Comparison of ENCODE assay signal across 8 cellular contexts in genomic region chr4:149031399-149031798, GRCh38.
A peak's percentile ranks its signal among the peaks of the same experiment; 100 is the strongest.
DNase-seq lines count a peak whose midpoint lies in the region; ATAC-seq, FAIRE-seq and TF ChIP-seq lines count a peak whose summit lies in the region.

No MANE protein-coding gene starts in this region.

- no peaks in the 10 kb centered on the region for H3K9me3 ChIP-seq in kidney (ENCODE audit: control insufficient read depth in 1 of 2, low read length in 2 of 2)

- intact Hi-C loops in kidney (cut with DNase I), result no loop called here

- H3K9ac ChIP-seq in kidney (ENCODE audit: low read length in 2 of 2), result no peak overlapping the region

- no peak overlapping the region for H3K27ac ChIP-seq in kidney (ENCODE audit: low read depth in 2 of 2, low read length in 2 of 2)

- TF ChIP-seq CTCF in kidney (IDR thresholded peaks at IDR 0.05; ENCODE audit: borderline replicate concordance, extremely low read depth, insufficient read depth), result peak; percentile 48

- FAIRE-seq in kidney (lab: Jason Lieb, UNC), result no peak

- peak; percentile 47 for ATAC-seq in HG02610 (IDR thresholded peaks at IDR 0.05; ENCODE audit: unreplicated experiment)
- ATAC-seq in HG03469 (IDR thresholded peaks at IDR 0.05; ENCODE audit: unreplicated experiment), result no peak

- H3K4me1 ChIP-seq in kidney (ENCODE audit: control insufficient read depth in 1 of 2, insufficient read depth in 1 of 2, low read depth in 1 of 2, low read length in 2 of 2), result no peaks in the 10 kb centered on the region

- no peaks in the 10 kb centered on the region for H3K36me3 ChIP-seq in kidney (ENCODE audit: control insufficient read depth in 1 of 2, insufficient read depth in 2 of 2, low read length in 2 of 2)

- H3K4me3 ChIP-seq in kidney (ENCODE audit: low read length in 2 of 2), result no peak overlapping the region

- DNase-seq in EH (ENCODE audit: low read depth) (peak; percentile 9), SKM-1 (lab: John Stamatoyannopoulos, UW; ENCODE audit: unreplicated experiment) (peak; percentile 4), kidney (no peak), dedifferentiated amniotic fluid mesenchymal stem cell (ENCODE audit: extremely low spot score) (no peak)
- DNase-seq in activated CD4-positive, alpha-beta T cell treated with anti-CD3 and anti-CD28 coated beads, Interleukin-2, amount 50 U/mL, for 48 hours, result no peak
- no peak for DNase-seq in activated CD4-positive, alpha-beta T cell treated with anti-CD3 and anti-CD28 coated beads for 1 hour

Comparison
In these comparisons a context has a peak if more than half of its experiments do, and no peak if none do; other contexts are left out.
1. DNase-seq: peak in EH (single experiment) and SKM-1 (single experiment); none in kidney (single experiment), activated CD4-positive, alpha-beta T cell treated with anti-CD3 and anti-CD28 coated beads, Interleukin-2, amount 50 U/mL, for 48 hours (0 of 2), dedifferentiated amniotic fluid mesenchymal stem cell (single experiment) and activated CD4-positive, alpha-beta T cell treated with anti-CD3 and anti-CD28 coated beads for 1 hour (single experiment).